ENCODE assay signal across 16 cellular contexts in the genomic region with DNA sequence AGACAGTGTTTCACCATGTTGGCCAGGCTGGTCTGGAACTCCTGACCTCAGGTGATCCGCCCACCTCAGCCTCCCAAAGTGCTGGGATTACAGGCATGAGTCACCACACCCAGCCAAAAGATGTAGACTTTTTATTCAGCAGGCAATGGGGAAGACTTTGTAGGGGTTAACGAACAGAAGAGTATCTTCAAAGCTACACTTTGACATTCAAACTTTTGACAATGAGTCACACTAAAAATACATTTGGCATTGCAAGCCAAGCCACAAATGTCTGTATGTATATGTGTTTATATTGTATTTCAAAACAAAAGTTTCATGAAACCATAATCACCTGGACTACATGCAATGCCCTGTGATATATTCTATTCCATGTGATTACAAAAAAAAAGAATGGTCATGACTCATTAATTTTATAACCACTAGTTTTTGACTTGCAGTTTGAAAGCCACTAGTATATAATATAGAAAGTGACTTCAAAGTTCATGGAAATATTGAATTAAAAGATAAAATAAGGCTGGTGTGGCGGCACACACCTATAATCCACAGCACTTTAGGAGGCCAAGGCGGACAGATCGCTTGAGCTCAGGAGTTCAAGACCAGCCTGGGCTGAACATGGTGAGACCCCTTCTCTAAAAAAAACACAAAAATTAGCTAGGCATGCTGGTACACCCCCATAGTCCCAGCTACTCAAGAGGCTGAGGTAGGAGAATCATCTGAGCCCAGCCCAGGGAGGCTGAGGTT. TPM values are rescaled to one million over a fixed set of nuclear protein-coding genes. Genes with fewer than 3 reads are reported as not detected.
DNase-seq lines count a peak whose midpoint lies in the region; ATAC-seq and TF ChIP-seq lines count a peak whose summit lies in the region.
"Had no signal": no experiment of that assay in that cellular context is flagged by ENCODE, and none has a peak within 500 bp of the region (broad histone marks: within the 10 kb centered on the region; RNA-seq: fewer than 3 reads in every experiment).

No MANE protein-coding gene starts in this region.

- no peak for TF ChIP-seq CTCF in natural killer cell (IDR thresholded peaks at IDR 0.05)
- no peak for TF ChIP-seq CTCF in activated CD8-positive, alpha-beta T cell treated with anti-CD3 and anti-CD28 coated beads for 36 hours (IDR thresholded peaks at IDR 0.05)
- no peak for TF ChIP-seq CTCF in epithelial cell of esophagus (IDR thresholded peaks at IDR 0.05; ENCODE audit: insufficient read depth, low read depth, low read length, missing control alignments)

- intact Hi-C loops in natural killer cell (cut with micrococcal nuclease) = no loop called here
- intact Hi-C loops in activated CD8-positive, alpha-beta T cell treated with anti-CD3 and anti-CD28 coated beads for 36 hours (cut with micrococcal nuclease) = no loop called here

- DNase-seq in natural killer cell treated with Interleukin-12 subunit alpha and Interleukin-12 subunit beta and Interleukin-15 and Interleukin-18, amount 100 ng/mL, for 72 hours (ENCODE audit: low spot score) = no peak
- DNase-seq in natural killer cell (no peak), epithelial cell of esophagus (ENCODE audit: low read depth) (peak; percentile 25)
- peak; percentile 55 for DNase-seq in activated CD8-positive, alpha-beta T cell treated with anti-CD3 and anti-CD28 coated beads for 36 hours
- DNase-seq in stimulated activated naive CD8-positive, alpha-beta T cell treated with anti-CD3 and anti-CD28 coated beads, Interleukin-15, amount 100 ng/mL, for 72 hours = no peak
- DNase-seq: DND-41; kidney; NCI-H1436; NCI-H526; stimulated activated CD4-positive, alpha-beta T cell treated with anti-CD3 and anti-CD28 coated beads, Interleukin-1b, Interleukin-23, amount 100 ng/mL, for 48 hours had no signal

- H3K27me3 Mint-ChIP-seq in natural killer cell treated with Interleukin-12 subunit alpha and Interleukin-12 subunit beta and Interleukin-15 and Interleukin-18, amount 100 ng/mL, for 72 hours = no peaks in the 10 kb centered on the region
- H3K27me3 Mint-ChIP-seq in natural killer cell (ENCODE audit: low read depth in 2 of 2) = no peaks in the 10 kb centered on the region
- H3K27me3 Mint-ChIP-seq in activated CD8-positive, alpha-beta T cell treated with anti-CD3 and anti-CD28 coated beads for 36 hours = no peaks in the 10 kb centered on the region
- no peaks in the 10 kb centered on the region for H3K27me3 Mint-ChIP-seq in stimulated activated naive CD8-positive, alpha-beta T cell treated with anti-CD3 and anti-CD28 coated beads, Interleukin-15, amount 100 ng/mL, for 72 hours

- POLR2A ChIA-PET in activated CD8-positive, alpha-beta T cell treated with anti-CD3 and anti-CD28 coated beads for 36 hours (lab: Charles Lee) = interaction anchor here (1.0 to 3.4 kb wide), 6 partner anchors 8 to 87 kb away, joined by 3 to 22 read pairs (median 4); partner anchors contain the start of genes DIMT1 and IPO11

- H3K4me3 Mint-ChIP-seq in natural killer cell treated with Interleukin-12 subunit alpha and Interleukin-12 subunit beta and Interleukin-15 and Interleukin-18, amount 100 ng/mL, for 72 hours = no peak overlapping the region
- H3K4me3 Mint-ChIP-seq in natural killer cell = no peak overlapping the region
- no peak overlapping the region for H3K4me3 Mint-ChIP-seq in activated CD8-positive, alpha-beta T cell treated with anti-CD3 and anti-CD28 coated beads for 36 hours
- H3K4me3 Mint-ChIP-seq in stimulated activated naive CD8-positive, alpha-beta T cell treated with anti-CD3 and anti-CD28 coated beads, Interleukin-15, amount 100 ng/mL, for 72 hours = no peak overlapping the region

- CTCF ChIA-PET in activated CD8-positive, alpha-beta T cell treated with anti-CD3 and anti-CD28 coated beads for 36 hours (lab: Charles Lee) = interaction anchor here (1.1 kb wide), 1 partner anchor 171 kb away, joined by 4 read pairs; no protein-coding TSS in a partner anchor

- no peak for ATAC-seq in natural killer cell treated with Interleukin-12 subunit alpha and Interleukin-12 subunit beta and Interleukin-15 and Interleukin-18, amount 100 ng/mL, for 72 hours
- ATAC-seq in natural killer cell (no peak), GM21367 (IDR thresholded peaks at IDR 0.05; ENCODE audit: unreplicated experiment) (no peak), HG03457 (IDR thresholded peaks at IDR 0.05; ENCODE audit: unreplicated experiment) (no peak), HG02642 (IDR thresholded peaks at IDR 0.05; ENCODE audit: poor library complexity, unreplicated experiment) (no peak)
- ATAC-seq in activated CD8-positive, alpha-beta T cell treated with anti-CD3 and anti-CD28 coated beads for 36 hours = peak; percentile 74
- ATAC-seq in stimulated activated naive CD8-positive, alpha-beta T cell treated with anti-CD3 and anti-CD28 coated beads, Interleukin-15, amount 100 ng/mL, for 72 hours = peak; percentile 82
- ATAC-seq: GM12878, Panc1 had no signal

- peak overlapping the region; percentile 43 to 49 for H3K27ac Mint-ChIP-seq in natural killer cell treated with Interleukin-12 subunit alpha and Interleukin-12 subunit beta and Interleukin-15 and Interleukin-18, amount 100 ng/mL, for 72 hours
- H3K27ac Mint-ChIP-seq in natural killer cell = no peak overlapping the region
- peak overlapping the region; percentile 88 for H3K27ac Mint-ChIP-seq in activated CD8-positive, alpha-beta T cell treated with anti-CD3 and anti-CD28 coated beads for 36 hours
- peak overlapping the region; percentile 86 to 92 for H3K27ac Mint-ChIP-seq in stimulated activated naive CD8-positive, alpha-beta T cell treated with anti-CD3 and anti-CD28 coated beads, Interleukin-15, amount 100 ng/mL, for 72 hours

- no peaks in the 10 kb centered on the region for H3K9me3 Mint-ChIP-seq in natural killer cell treated with Interleukin-12 subunit alpha and Interleukin-12 subunit beta and Interleukin-15 and Interleukin-18, amount 100 ng/mL, for 72 hours
- H3K9me3 Mint-ChIP-seq in natural killer cell = no peaks in the 10 kb centered on the region
- H3K9me3 Mint-ChIP-seq in activated CD8-positive, alpha-beta T cell treated with anti-CD3 and anti-CD28 coated beads for 36 hours = no peaks in the 10 kb centered on the region
- no peaks in the 10 kb centered on the region for H3K9me3 Mint-ChIP-seq in stimulated activated naive CD8-positive, alpha-beta T cell treated with anti-CD3 and anti-CD28 coated beads, Interleukin-15, amount 100 ng/mL, for 72 hours

- peaks cover 0 to 5% of the 10 kb centered on the region in 2 donors for H3K4me1 Mint-ChIP-seq in natural killer cell treated with Interleukin-12 subunit alpha and Interleukin-12 subunit beta and Interleukin-15 and Interleukin-18, amount 100 ng/mL, for 72 hours (ENCODE audit: low read depth in 2 of 2)
- H3K4me1 Mint-ChIP-seq in natural killer cell = peaks cover 5 to 9% of the 10 kb centered on the region in 2 donors
- H3K4me1 Mint-ChIP-seq in activated CD8-positive, alpha-beta T cell treated with anti-CD3 and anti-CD28 coated beads for 36 hours (ENCODE audit: low read depth) = peaks cover 56% of the 10 kb centered on the region
- peaks cover 49% of the 10 kb centered on the region for H3K4me1 Mint-ChIP-seq in stimulated activated naive CD8-positive, alpha-beta T cell treated with anti-CD3 and anti-CD28 coated beads, Interleukin-15, amount 100 ng/mL, for 72 hours

- H3K36me3 Mint-ChIP-seq in natural killer cell treated with Interleukin-12 subunit alpha and Interleukin-12 subunit beta and Interleukin-15 and Interleukin-18, amount 100 ng/mL, for 72 hours = peaks cover 18% of the 10 kb centered on the region
- no peaks in the 10 kb centered on the region for H3K36me3 Mint-ChIP-seq in natural killer cell
- H3K36me3 Mint-ChIP-seq in activated CD8-positive, alpha-beta T cell treated with anti-CD3 and anti-CD28 coated beads for 36 hours (ENCODE audit: low read depth) = peaks cover 78% of the 10 kb centered on the region

- no peak overlapping the region for H3K4me3 ChIP-seq in epithelial cell of esophagus (ENCODE audit: low read length)
- H3K4me3 ChIP-seq: ascending aorta, GM12878 had no signal

RNA-seq across cellular contexts. Expression of gene DIMT1, which starts 8.3 kb away (rescaled TPM):
- total RNA-seq in natural killer cell treated with Interleukin-12 subunit alpha and Interleukin-12 subunit beta and Interleukin-15 and Interleukin-18, amount 100 ng/mL, for 72 hours = 10 to 100 TPM; 30.8 to 40.4 TPM
- 10 to 100 TPM in 2 of 3 donors, 1 to 10 TPM in 1; 8.9 to 10.9 (median 10.1) TPM for total RNA-seq in natural killer cell
- total RNA-seq in activated CD8-positive, alpha-beta T cell treated with anti-CD3 and anti-CD28 coated beads for 36 hours = 10 to 100 TPM; 51.3 to 59.1 TPM

RNA-seq across cellular contexts. Expression of gene IPO11, which starts 17.2 kb away (rescaled TPM):
- total RNA-seq in natural killer cell treated with Interleukin-12 subunit alpha and Interleukin-12 subunit beta and Interleukin-15 and Interleukin-18, amount 100 ng/mL, for 72 hours = 10 to 100 TPM; 33.5 to 77.2 TPM
- total RNA-seq in natural killer cell = 10 to 100 TPM; 16.6 to 31.4 (median 30.7) TPM
- total RNA-seq in activated CD8-positive, alpha-beta T cell treated with anti-CD3 and anti-CD28 coated beads for 36 hours = 10 to 100 TPM; 59.7 to 61.2 TPM

Comparison
In these comparisons a context has a peak if more than half of its experiments do, and no peak if none do; other contexts are left out.
1. H3K27ac Mint-ChIP-seq: peak in natural killer cell treated with Interleukin-12 subunit alpha and Interleukin-12 subunit beta and Interleukin-15 and Interleukin-18, amount 100 ng/mL, for 72 hours (2 of 2), activated CD8-positive, alpha-beta T cell treated with anti-CD3 and anti-CD28 coated beads for 36 hours (single experiment) and stimulated activated naive CD8-positive, alpha-beta T cell treated with anti-CD3 and anti-CD28 coated beads, Interleukin-15, amount 100 ng/mL, for 72 hours (2 of 2); none in natural killer cell (0 of 2).
2. ATAC-seq: peak in activated CD8-positive, alpha-beta T cell treated with anti-CD3 and anti-CD28 coated beads for 36 hours (single experiment) and stimulated activated naive CD8-positive, alpha-beta T cell treated with anti-CD3 and anti-CD28 coated beads, Interleukin-15, amount 100 ng/mL, for 72 hours (single experiment); none in natural killer cell treated with Interleukin-12 subunit alpha and Interleukin-12 subunit beta and Interleukin-15 and Interleukin-18, amount 100 ng/mL, for 72 hours (0 of 2), natural killer cell (0 of 3), GM21367 (single experiment), HG03457 (single experiment) and HG02642 (single experiment).
3. DNase-seq: peak in activated CD8-positive, alpha-beta T cell treated with anti-CD3 and anti-CD28 coated beads for 36 hours (single experiment) and epithelial cell of esophagus (single experiment); none in natural killer cell treated with Interleukin-12 subunit alpha and Interleukin-12 subunit beta and Interleukin-15 and Interleukin-18, amount 100 ng/mL, for 72 hours (single experiment), natural killer cell (single experiment) and stimulated activated naive CD8-positive, alpha-beta T cell treated with anti-CD3 and anti-CD28 coated beads, Interleukin-15, amount 100 ng/mL, for 72 hours (0 of 2).